Comparison of ENCODE assay signal across 7 cellular contexts in the genomic region with DNA sequence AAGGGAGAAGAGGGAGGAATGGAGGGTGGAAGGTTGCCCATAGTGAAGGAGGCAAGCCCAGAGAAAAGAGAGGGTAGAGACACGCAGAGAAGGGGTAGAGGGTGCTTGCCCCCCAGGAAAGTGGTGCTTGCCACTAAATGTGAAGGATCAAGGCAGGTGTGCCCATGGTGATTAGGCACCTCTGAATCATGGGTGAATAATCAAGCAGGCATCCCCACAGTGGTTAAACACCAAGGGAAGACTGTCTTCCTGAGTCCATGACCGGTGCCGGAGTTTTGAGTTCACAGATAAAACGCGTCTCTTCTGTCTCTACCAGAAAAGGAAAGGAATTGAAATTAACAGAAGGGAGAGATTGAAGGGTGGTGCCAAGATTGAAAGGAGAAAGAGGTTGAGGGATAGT.
DNase-seq lines count a peak whose midpoint lies in the region; ATAC-seq, FAIRE-seq and TF ChIP-seq lines count a peak whose summit lies in the region.
"Not testable (repeated sequence)": the region's sequence is repeated elsewhere in the genome, so short reads cannot be mapped to it uniquely, and the experiment has no call there.

No MANE protein-coding gene starts in this region.

- POLR2A ChIA-PET in PC-3 (lab: Charles Lee; ENCODE audit: unreplicated experiment); WTC11 (lab: Charles Lee): not testable (repeated sequence)

- not testable (repeated sequence) for ATAC-seq in PC-3, WTC11

- not testable (repeated sequence) for H3K27ac ChIP-seq in PC-3 (ENCODE audit: low read length)

- H3K27ac Mint-ChIP-seq in WTC11 (peak overlapping the region; percentile 95), nephron progenitor cell (peak overlapping the region; percentile 55)

- H3K36me3 Mint-ChIP-seq in WTC11 (peaks cover 24% of the 10 kb centered on the region), nephron progenitor cell (ENCODE audit: low read depth) (peaks cover 21% of the 10 kb centered on the region)

- not testable (repeated sequence) for FAIRE-seq in bronchial epithelial cell (lab: Jason Lieb, UNC)

- not testable (repeated sequence) for H3K9me2 ChIP-seq in PC-3 (replicated peaks; ENCODE audit: low read length)

- H3K79me2 ChIP-seq in PC-3 (ENCODE audit: low read length), result not testable (repeated sequence)

- not testable (repeated sequence) for BruUV-seq in PC-3 (replicated peaks; lab: Mats Ljungman, UMichigan)

- H3F3A ChIP-seq in PC-3 (ENCODE audit: low read length, unreplicated experiment), result not testable (repeated sequence)

- not testable (repeated sequence) for H4K20me1 ChIP-seq in PC-3 (ENCODE audit: low read length)

- not testable (repeated sequence) for H3K36me3 ChIP-seq in PC-3 (ENCODE audit: low read depth, low read length); bronchial epithelial cell (ENCODE audit: control insufficient read depth, insufficient read depth, low read length)

- not testable (repeated sequence) for TF ChIP-seq CTCF in PC-3 (conservative IDR thresholded peaks at IDR 0.05; ENCODE audit: low read depth, low read length); WTC11 (IDR thresholded peaks at IDR 0.05); bronchial epithelial cell (IDR thresholded peaks at IDR 0.05; ENCODE audit: insufficient read depth, low read length, severe bottlenecking); nephron progenitor cell (IDR thresholded peaks at IDR 0.05)

- not testable (repeated sequence) for H3K27me3 ChIP-seq in PC-3 (ENCODE audit: low read length); bronchial epithelial cell (ENCODE audit: control insufficient read depth, insufficient read depth, low read length)

- H3K9ac ChIP-seq in PC-3 (ENCODE audit: low read length), result not testable (repeated sequence)

- DNase-seq in ELR (ENCODE audit: low read depth) (peak; percentile 29), HT1080 (ENCODE audit: low read depth) (peak; percentile 55), PC-3 (peak; percentile 42), bronchial epithelial cell (ENCODE audit: low read depth) (peak; percentile 71), glomerular visceral epithelial cell (ENCODE audit: extremely low spot score) (peak; percentile 40)
- DNase-seq in WTC11 (ENCODE audit: low spot score); nephron progenitor cell: not testable (repeated sequence)

- not testable (repeated sequence) for H2AFZ ChIP-seq in PC-3 (ENCODE audit: low read length)

- H3K4me3 ChIP-seq in PC-3 (ENCODE audit: low read length); bronchial epithelial cell (ENCODE audit: low read depth, low read length): not testable (repeated sequence)

- H3K4me1 ChIP-seq in PC-3 (ENCODE audit: insufficient read depth, low read length), result peaks cover 14% of the 10 kb centered on the region

- intact Hi-C loops in PC-3 (cut with micrococcal nuclease), result not testable (repeated sequence)

- peaks cover 41% of the 10 kb centered on the region for H3K4me1 Mint-ChIP-seq in WTC11
- peaks cover 20% of the 10 kb centered on the region for H3K4me1 Mint-ChIP-seq in nephron progenitor cell

- peaks cover 18% of the 10 kb centered on the region for H3K9me3 Mint-ChIP-seq in WTC11
- peaks cover 31% of the 10 kb centered on the region for H3K9me3 Mint-ChIP-seq in nephron progenitor cell

- CTCF ChIA-PET in PC-3 (lab: Charles Lee); WTC11 (lab: Charles Lee): not testable (repeated sequence)

- H3K9me3 ChIP-seq in PC-3 (ENCODE audit: low read length), result not testable (repeated sequence)

- peak overlapping the region; percentile 60 for H3K4me3 Mint-ChIP-seq in WTC11
- not testable (repeated sequence) for H3K4me3 Mint-ChIP-seq in nephron progenitor cell

- not testable (repeated sequence) for H3K27me3 Mint-ChIP-seq in WTC11 (ENCODE audit: low read depth); nephron progenitor cell (ENCODE audit: low read depth, poor library complexity)

- not testable (repeated sequence) for H3K4me2 ChIP-seq in PC-3 (ENCODE audit: low read length)
